21 cellular contexts compared by ENCODE assay signal in the genomic region with DNA sequence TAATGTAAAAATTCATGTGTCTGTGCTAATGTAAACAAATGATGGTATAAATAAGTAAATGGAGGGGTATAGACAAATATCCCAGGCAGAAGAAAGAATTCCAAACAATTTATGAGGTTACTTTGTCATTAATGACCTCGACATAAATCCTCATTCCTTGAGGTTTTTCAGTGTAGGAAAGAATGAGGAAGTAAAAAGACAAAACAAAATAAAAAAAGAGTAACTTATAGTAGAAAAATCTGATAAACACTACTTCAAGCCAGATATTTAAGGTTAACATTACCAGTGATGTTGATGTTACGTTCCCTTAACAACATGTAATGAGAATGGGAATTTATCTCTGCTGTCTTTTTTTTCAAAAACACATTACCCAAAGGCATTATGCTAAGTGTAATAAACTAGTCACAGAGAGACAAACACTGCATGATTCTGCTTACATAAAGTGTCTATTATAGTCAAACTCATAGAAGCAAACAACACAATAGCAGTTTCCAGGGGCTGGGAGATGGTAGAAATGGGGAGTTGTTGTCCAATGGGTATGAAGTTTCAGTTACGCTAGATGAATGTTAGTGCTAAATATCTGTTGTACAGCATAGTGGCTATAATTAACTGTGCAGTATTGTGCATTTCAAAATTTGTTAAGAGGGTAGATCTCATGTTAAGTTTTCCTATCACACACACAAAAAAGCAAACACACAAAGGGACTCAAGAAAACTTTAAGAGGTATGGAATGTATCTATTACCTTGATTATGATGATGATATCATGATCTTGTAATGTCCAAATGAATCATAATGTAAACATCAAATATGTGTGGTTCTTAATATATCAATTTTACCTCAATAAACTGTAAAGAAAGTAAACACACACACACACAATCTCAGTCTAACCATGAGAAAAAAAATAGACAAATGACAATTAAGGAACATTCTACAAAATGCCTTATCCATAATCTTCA.
DNase-seq lines count a peak whose midpoint lies in the region; ATAC-seq and TF ChIP-seq lines count a peak whose summit lies in the region.
"Had no signal": no experiment of that assay in that cellular context is flagged by ENCODE, and none has a peak within 500 bp of the region (broad histone marks: within the 10 kb centered on the region; RNA-seq: fewer than 3 reads in every experiment).

No MANE protein-coding gene starts in this region.

- no peak for TF ChIP-seq RAD21 in HCT116 (IDR thresholded peaks at IDR 0.05; ENCODE audit: low read depth)

- H3K27me3 ChIP-seq in BJ (ENCODE audit: control insufficient read depth, insufficient read depth, low read length) = no peaks in the 10 kb centered on the region
- no peaks in the 10 kb centered on the region for H3K27me3 ChIP-seq in HCT116 (ENCODE audit: insufficient read depth, low read length)
- no peaks in the 10 kb centered on the region for H3K27me3 ChIP-seq in dorsolateral prefrontal cortex
- H3K27me3 ChIP-seq: adrenal gland had no signal

- in situ Hi-C loops in astrocyte of the spinal cord (cut with HindIII; ENCODE audit: low sequenced_read_pairs) = no loop called here

- no peak overlapping the region for H3K9ac ChIP-seq in HCT116 (ENCODE audit: low read length)

- BruUV-seq in HCT116 (replicated peaks; lab: Mats Ljungman, UMichigan) = no TSS peak

- DNase-seq in BJ (ENCODE audit: low read depth) = peak; percentile 27
- DNase-seq in HCT116 (ENCODE audit: low read depth, low spot score) = no peak
- peak; percentile 18 for DNase-seq in astrocyte of the spinal cord (ENCODE audit: low read depth, low spot score)
- DNase-seq in kidney glomerular epithelial cell (lab: John Stamatoyannopoulos, UW) = peak; percentile 59
- no peak for DNase-seq in midbrain (lab: John Stamatoyannopoulos, UW)
- DNase-seq in stimulated activated effector memory CD8-positive, alpha-beta T cell treated with anti-CD3 and anti-CD28 coated beads, Interleukin-12 subunit alpha, Interleukin-12 subunit beta, amount 100 ng/mL, for 72 hours (ENCODE audit: low spot score in 2 of 2) = no peak
- no peak for DNase-seq in dorsolateral prefrontal cortex
- no peak for DNase-seq in Right ventricle myocardium superior
- DNase-seq: activated CD4-positive, alpha-beta T cell treated with anti-CD3 and anti-CD28 coated beads for 1 hour; activated naive CD4-positive, alpha-beta T cell; activated T-cell treated with anti-CD3 and anti-CD28 coated beads, Interleukin-2, amount 50 U/mL, for 24 hours; adrenal gland; CD8-positive, alpha-beta memory T cell; naive thymus-derived CD4-positive, alpha-beta T cell; NCI-H1436 treated with DMSO at 0.1 percent for 48 hours; NCI-H2171 treated with DMSO at 0.1 percent for 48 hours; retina; stimulated activated CD4-positive, alpha-beta T cell treated with anti-CD3 and anti-CD28 coated beads, Interleukin-2, amount 100 ng/mL, for 48 hours; stimulated activated naive CD4-positive, alpha-beta T cell treated with Interleukin-2 at 50 U/mL for 16 hours had no signal

- no peaks in the 10 kb centered on the region for H3K79me2 ChIP-seq in HCT116 (ENCODE audit: insufficient read depth, low read length)

- peaks cover 2 to 11% of the 10 kb centered on the region in 2 experiments; a peak in 1 of 4 replicates for H3K4me1 ChIP-seq in HCT116 (ENCODE audit: control insufficient read depth in 1 of 2, insufficient read depth in 2 of 2, low read length in 2 of 2)
- H3K4me1 ChIP-seq: adrenal gland had no signal

- peaks cover 10% of the 10 kb centered on the region for H3K9me3 Mint-ChIP-seq in stimulated activated effector memory CD8-positive, alpha-beta T cell treated with anti-CD3 and anti-CD28 coated beads, Interleukin-12 subunit alpha, Interleukin-12 subunit beta, amount 100 ng/mL, for 72 hours

- H3K4me3 Mint-ChIP-seq in stimulated activated effector memory CD8-positive, alpha-beta T cell treated with anti-CD3 and anti-CD28 coated beads, Interleukin-12 subunit alpha, Interleukin-12 subunit beta, amount 100 ng/mL, for 72 hours = no peak overlapping the region
- H3K4me3 Mint-ChIP-seq: activated T-cell treated with anti-CD3 and anti-CD28 coated beads, Interleukin-2, amount 50 U/mL, for 24 hours; CD8-positive, alpha-beta memory T cell; naive thymus-derived CD4-positive, alpha-beta T cell had no signal

- ATAC-seq in HCT116 = no peak
- ATAC-seq in stimulated activated effector memory CD8-positive, alpha-beta T cell treated with anti-CD3 and anti-CD28 coated beads, Interleukin-12 subunit alpha, Interleukin-12 subunit beta, amount 100 ng/mL, for 72 hours = no peak
- no peak for ATAC-seq in Right ventricle myocardium superior (ENCODE audit: poor library complexity)
- ATAC-seq: K562; naive thymus-derived CD4-positive, alpha-beta T cell had no signal

- no peak overlapping the region for H3K27ac ChIP-seq in HCT116 (ENCODE audit: low read depth, low read length)
- no peak overlapping the region for H3K27ac ChIP-seq in dorsolateral prefrontal cortex
- H3K27ac ChIP-seq: adrenal gland, thoracic aorta had no signal

- H3K36me3 Mint-ChIP-seq in stimulated activated effector memory CD8-positive, alpha-beta T cell treated with anti-CD3 and anti-CD28 coated beads, Interleukin-12 subunit alpha, Interleukin-12 subunit beta, amount 100 ng/mL, for 72 hours = no peaks in the 10 kb centered on the region
- H3K36me3 Mint-ChIP-seq: CD8-positive, alpha-beta memory T cell had no signal

- no peaks in the 10 kb centered on the region for H4K20me1 ChIP-seq in HCT116 (ENCODE audit: insufficient read depth)

- CTCF ChIA-PET in BJ (lab: Yijun Ruan, JAX) (interaction anchor here (0.7 kb wide), 2 partner anchors 9 to 208 kb away, joined by 3 read pairs; no protein-coding TSS in a partner anchor), HCT116 (lab: Charles Lee) (no interaction called here)

- H3K4me2 ChIP-seq in HCT116 (ENCODE audit: low read length) = peak overlapping the region; percentile 14; the same call in 1 of the 2 replicates

- H3K4me3 ChIP-seq in BJ (ENCODE audit: low read depth, low read length) = no peak overlapping the region
- no peak overlapping the region for H3K4me3 ChIP-seq in HCT116 (replicated peaks in 1 of 2; ENCODE audit: low read depth in 1 of 2, low read length in 2 of 2)
- H3K4me3 ChIP-seq in astrocyte of the spinal cord (ENCODE audit: low read depth, low read length) = no peak overlapping the region
- no peak overlapping the region for H3K4me3 ChIP-seq in dorsolateral prefrontal cortex
- H3K4me3 ChIP-seq: adrenal gland, K562, thoracic aorta had no signal

- TF ChIP-seq POLR2A in HCT116 (IDR thresholded peaks at IDR 0.05; ENCODE audit: borderline replicate concordance, extremely low read depth, insufficient read depth, insufficient read length) = no peak

- H3K9me3 ChIP-seq in HCT116 (ENCODE audit: control insufficient read depth in 1 of 2, insufficient read depth in 1 of 2, low read depth in 1 of 2, low read length in 2 of 2) = peaks cover 4 to 8% of the 10 kb centered on the region in 2 experiments; a peak in 2 of 4 replicates
- H3K9me3 ChIP-seq: adrenal gland, thoracic aorta had no signal

- H3K36me3 ChIP-seq in BJ (ENCODE audit: control insufficient read depth, insufficient read depth, low read length) = no peaks in the 10 kb centered on the region
- no peaks in the 10 kb centered on the region for H3K36me3 ChIP-seq in HCT116 (ENCODE audit: control insufficient read depth in 1 of 2, insufficient read depth in 2 of 2, low read length in 2 of 2)
- H3K36me3 ChIP-seq: adrenal gland, thoracic aorta had no signal

- POLR2A ChIA-PET in BJ (lab: Charles Lee) = no interaction called here
- POLR2A ChIA-PET in HCT116 (lab: Charles Lee) = no interaction called here

- intact Hi-C loops in HCT116 (cut with micrococcal nuclease) (no loop called here), dorsolateral prefrontal cortex (cut with DNase I) (no loop called here), Right ventricle myocardium superior (cut with DNase I) (no loop called here)

- H2AFZ ChIP-seq in HCT116 (ENCODE audit: low read depth, low read length, poor library complexity, severe bottlenecking) = no peak overlapping the region

- H3K27ac Mint-ChIP-seq in stimulated activated effector memory CD8-positive, alpha-beta T cell treated with anti-CD3 and anti-CD28 coated beads, Interleukin-12 subunit alpha, Interleukin-12 subunit beta, amount 100 ng/mL, for 72 hours = no peak overlapping the region
- H3K27ac Mint-ChIP-seq: activated T-cell treated with anti-CD3 and anti-CD28 coated beads, Interleukin-2, amount 50 U/mL, for 24 hours; CD8-positive, alpha-beta memory T cell; naive thymus-derived CD4-positive, alpha-beta T cell had no signal

- no peak for TF ChIP-seq CTCF in BJ (IDR thresholded peaks at IDR 0.05; ENCODE audit: insufficient read depth, low read depth, low read length)
- no peak for TF ChIP-seq CTCF in HCT116 (IDR thresholded peaks at IDR 0.05 in 2 of 3, conservative IDR thresholded peaks at IDR 0.05 in 1 of 3; ENCODE audit: borderline replicate concordance in 1 of 3, insufficient read depth in 1 of 3, low read depth in 2 of 3, low read length in 2 of 3)
- TF ChIP-seq CTCF in astrocyte of the spinal cord (IDR thresholded peaks at IDR 0.05; ENCODE audit: low read depth, low read length) = no peak
- TF ChIP-seq CTCF in dorsolateral prefrontal cortex (IDR thresholded peaks at IDR 0.05 in 54 of 56, conservative IDR thresholded peaks at IDR 0.05 in 2 of 56; ENCODE audit: low read depth in 1 of 56, partially characterized antibody in 56 of 56) = no peak

- RAD21 ChIA-PET in HCT116 (lab: Charles Lee; ENCODE audit: low non-redundant PET in 1 of 2, low total read pairs in 2 of 2, uncharacterized antibody in 2 of 2, unreplicated experiment in 2 of 2) = no interaction called here

- H3K4me1 Mint-ChIP-seq in stimulated activated effector memory CD8-positive, alpha-beta T cell treated with anti-CD3 and anti-CD28 coated beads, Interleukin-12 subunit alpha, Interleukin-12 subunit beta, amount 100 ng/mL, for 72 hours = no peaks in the 10 kb centered on the region
- H3K4me1 Mint-ChIP-seq: CD8-positive, alpha-beta memory T cell; naive thymus-derived CD4-positive, alpha-beta T cell had no signal

- H3K9me2 ChIP-seq in HCT116 (ENCODE audit: insufficient read depth) = no peaks in the 10 kb centered on the region

TF ChIP-seq in HCT116, 20 proteins besides CTCF, POLR2A, EP300 and RAD21:
- no peak for TF ChIP-seq EGR1 (IDR thresholded peaks at IDR 0.05; ENCODE audit: low read depth)
- TF ChIP-seq, protein P1, sequence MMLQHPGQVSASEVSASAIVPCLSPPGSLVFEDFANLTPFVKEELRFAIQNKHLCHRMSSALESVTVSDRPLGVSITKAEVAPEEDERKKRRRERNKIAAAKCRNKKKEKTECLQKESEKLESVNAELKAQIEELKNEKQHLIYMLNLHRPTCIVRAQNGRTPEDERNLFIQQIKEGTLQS (IDR thresholded peaks at IDR 0.05) = no peak

Comparison
In these comparisons a context has a peak if more than half of its experiments do, and no peak if none do; other contexts are left out.
1. DNase-seq: peak in BJ (single experiment), astrocyte of the spinal cord (single experiment) and kidney glomerular epithelial cell (single experiment); none in HCT116 (single experiment), midbrain (single experiment), stimulated activated effector memory CD8-positive, alpha-beta T cell treated with anti-CD3 and anti-CD28 coated beads, Interleukin-12 subunit alpha, Interleukin-12 subunit beta, amount 100 ng/mL, for 72 hours (0 of 2), dorsolateral prefrontal cortex (0 of 10) and Right ventricle myocardium superior (single experiment).